12 cellular contexts compared by ENCODE assay signal in the genomic region with DNA sequence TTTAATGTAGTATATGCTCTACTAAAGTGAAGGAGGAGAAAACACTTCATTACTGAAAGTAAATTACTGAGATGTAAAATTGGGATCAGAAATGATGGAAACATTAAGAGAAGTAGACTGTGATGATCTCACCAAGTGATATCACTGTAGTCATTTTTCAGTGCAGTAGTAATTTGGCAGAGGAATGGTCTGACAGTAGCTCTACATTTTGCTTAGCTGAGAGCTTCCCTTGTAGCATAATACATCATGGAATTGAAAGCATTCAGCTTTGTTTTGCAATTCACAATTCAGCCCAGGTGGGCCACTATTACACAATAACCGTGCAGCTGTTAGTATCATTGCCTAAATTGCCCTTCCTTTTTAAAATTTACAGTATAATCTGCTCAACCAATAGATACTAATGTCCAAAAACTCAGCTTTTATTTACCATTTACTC. TPM values are rescaled to one million over a fixed set of nuclear protein-coding genes. Genes with fewer than 3 reads are reported as not detected.
DNase-seq lines count a peak whose midpoint lies in the region; TF ChIP-seq lines count a peak whose summit lies in the region.
"Had no signal": no experiment of that assay in that cellular context is flagged by ENCODE, and none has a peak within 500 bp of the region (broad histone marks: within the 10 kb centered on the region; RNA-seq: fewer than 3 reads in every experiment).

No MANE protein-coding gene starts in this region.

- H3K27me3 Mint-ChIP-seq in brain, result peaks cover 3% of the 10 kb centered on the region
- peaks cover 1% of the 10 kb centered on the region for H3K27me3 Mint-ChIP-seq in activated CD4-positive, alpha-beta T cell treated with anti-CD3 and anti-CD28 coated beads, Interleukin-2, amount 10 ng/mL, durations not matched to agents 7 days and 5 days

- H3K9me3 ChIP-seq in GM23248 (ENCODE audit: low read depth) (no peaks in the 10 kb centered on the region), ovary (no peaks in the 10 kb centered on the region), esophagus squamous epithelium (no peaks in the 10 kb centered on the region)
- H3K9me3 ChIP-seq: upper lobe of left lung had no signal

- CTCF ChIA-PET in activated CD4-positive, alpha-beta T cell treated with anti-CD3 and anti-CD28 coated beads, Interleukin-2, amount 10 ng/mL, durations not matched to agents 7 days and 5 days (lab: Charles Lee), result interaction anchor here (1.2 kb wide), 1 partner anchor 10 kb away, joined by 3 read pairs; no protein-coding TSS in a partner anchor

- TF ChIP-seq EP300 in ovary (IDR thresholded peaks at IDR 0.05), result no peak

- H3K27me3 ChIP-seq in GM23248 (replicated peaks; ENCODE audit: insufficient read depth), result no peaks in the 10 kb centered on the region
- no peaks in the 10 kb centered on the region for H3K27me3 ChIP-seq in ovary
- H3K27me3 ChIP-seq in esophagus squamous epithelium, result no peaks in the 10 kb centered on the region
- H3K27me3 ChIP-seq: upper lobe of left lung had no signal

- no peaks in the 10 kb centered on the region for H3K36me3 Mint-ChIP-seq in brain
- H3K36me3 Mint-ChIP-seq in activated CD4-positive, alpha-beta T cell treated with anti-CD3 and anti-CD28 coated beads, Interleukin-2, amount 10 ng/mL, durations not matched to agents 7 days and 5 days (ENCODE audit: low read depth), result no peaks in the 10 kb centered on the region

- no peaks in the 10 kb centered on the region for H3K9me2 ChIP-seq in GM23248 (ENCODE audit: insufficient read depth)

- TF ChIP-seq POLR2A in ovary (IDR thresholded peaks at IDR 0.05), result no peak
- no peak for TF ChIP-seq POLR2A in esophagus squamous epithelium (IDR thresholded peaks at IDR 0.05)

- no peaks in the 10 kb centered on the region for H4K20me1 ChIP-seq in GM23248 (ENCODE audit: insufficient read depth)

- peak overlapping the region; percentile 81 for H3K4me2 ChIP-seq in GM23248 (ENCODE audit: unreplicated experiment)
- H3K4me2 ChIP-seq: KMS-11 had no signal

- peaks cover 31% of the 10 kb centered on the region for H3F3A ChIP-seq in GM23248 (ENCODE audit: insufficient read depth)

- no peak overlapping the region for H3K9ac ChIP-seq in GM23248
- H3K9ac ChIP-seq: KMS-11 had no signal

- intact Hi-C loops in ovary (cut with DNase I) (no loop called here), esophagus squamous epithelium (cut with DNase I) (no loop called here)

- peaks cover 59% of the 10 kb centered on the region for H3K4me1 Mint-ChIP-seq in brain
- H3K4me1 Mint-ChIP-seq in activated CD4-positive, alpha-beta T cell treated with anti-CD3 and anti-CD28 coated beads, Interleukin-2, amount 10 ng/mL, durations not matched to agents 7 days and 5 days, result no peaks in the 10 kb centered on the region

- H3K4me3 Mint-ChIP-seq in brain, result peak overlapping the region in 2 of 5 experiments; percentile 4 to 36
- H3K4me3 Mint-ChIP-seq in activated CD4-positive, alpha-beta T cell treated with anti-CD3 and anti-CD28 coated beads, Interleukin-2, amount 10 ng/mL, durations not matched to agents 7 days and 5 days, result no peak overlapping the region

- H3K9me3 Mint-ChIP-seq in brain, result no peaks in the 10 kb centered on the region
- H3K9me3 Mint-ChIP-seq in activated CD4-positive, alpha-beta T cell treated with anti-CD3 and anti-CD28 coated beads, Interleukin-2, amount 10 ng/mL, durations not matched to agents 7 days and 5 days, result no peaks in the 10 kb centered on the region

- H3K4me1 ChIP-seq in GM23248 (ENCODE audit: insufficient read depth) (peaks cover 19% of the 10 kb centered on the region), ovary (ENCODE audit: insufficient read depth) (no peaks in the 10 kb centered on the region), esophagus squamous epithelium (peaks cover 0 to 15% (median 5%) of the 10 kb centered on the region in 3 donors)
- H3K4me1 ChIP-seq: upper lobe of left lung had no signal

- POLR2A ChIA-PET in activated CD4-positive, alpha-beta T cell treated with anti-CD3 and anti-CD28 coated beads, Interleukin-2, amount 10 ng/mL, durations not matched to agents 7 days and 5 days (lab: Charles Lee), result no interaction called here

- no peaks in the 10 kb centered on the region for H3K79me2 ChIP-seq in GM23248 (ENCODE audit: insufficient read depth)

- no peaks in the 10 kb centered on the region for H3K36me3 ChIP-seq in GM23248 (ENCODE audit: low read depth)
- H3K36me3 ChIP-seq in ovary, result no peaks in the 10 kb centered on the region
- no peaks in the 10 kb centered on the region for H3K36me3 ChIP-seq in esophagus squamous epithelium
- H3K36me3 ChIP-seq: upper lobe of left lung had no signal

- H3K27ac Mint-ChIP-seq in brain, result peak overlapping the region in 4 of 5 experiments; percentile 1 to 93 (median 67)
- no peak overlapping the region for H3K27ac Mint-ChIP-seq in activated CD4-positive, alpha-beta T cell treated with anti-CD3 and anti-CD28 coated beads, Interleukin-2, amount 10 ng/mL, durations not matched to agents 7 days and 5 days

- in situ Hi-C loops in GM23248 (cut with MboI), result no loop called here

- peak; percentile 83 for DNase-seq in GM23248
- DNase-seq in NCI-H1092 (lab: John Stamatoyannopoulos, UW), result peak; percentile 13
- DNase-seq in lung microvascular endothelial cell (ENCODE audit: low read depth in 2 of 2), result peak; percentile 48 to 71
- no peak for DNase-seq in hypothalamus (lab: John Stamatoyannopoulos, UW)
- no peak for DNase-seq in ovary
- DNase-seq in esophagus squamous epithelium (lab: John Stamatoyannopoulos, UW), result no peak
- no peak for DNase-seq in activated CD4-positive, alpha-beta T cell treated with anti-CD3 and anti-CD28 coated beads, Interleukin-2, amount 10 ng/mL, durations not matched to agents 7 days and 5 days
- DNase-seq: amygdala, DMS53, upper lobe of left lung had no signal

- peak overlapping the region; percentile 42 for H3K4me3 ChIP-seq in GM23248
- no peak overlapping the region for H3K4me3 ChIP-seq in ovary
- no peak overlapping the region for H3K4me3 ChIP-seq in esophagus squamous epithelium
- H3K4me3 ChIP-seq: upper lobe of left lung had no signal

- peak overlapping the region; percentile 58 for H3K27ac ChIP-seq in GM23248
- H3K27ac ChIP-seq in ovary, result no peak overlapping the region
- H3K27ac ChIP-seq in esophagus squamous epithelium, result no peak overlapping the region
- H3K27ac ChIP-seq: KMS-11, upper lobe of left lung had no signal

- 3 to 7% methylated on average over 1 of the region's 1 CpG for WGBS in GM23248 (ENCODE audit: low coverage in 1 of 2, low lambda C conversion rate in 2 of 2, missing lambda C conversion rate in 2 of 2), 2 experiments
- 8 to 22% (median 18%) methylated on average over 1 of the region's 1 CpG for WGBS in ovary, 3 donors
- 30 to 56% methylated on average over 1 of the region's 1 CpG for WGBS in esophagus squamous epithelium, 2 donors

- TF ChIP-seq CTCF in brain (conservative IDR thresholded peaks at IDR 0.05) (no peak), ovary (IDR thresholded peaks at IDR 0.05) (no peak), esophagus squamous epithelium (IDR thresholded peaks at IDR 0.05) (no peak)

- H2AFZ ChIP-seq in GM23248, result no peak overlapping the region

RNA-seq across cellular contexts. Expression of gene CABCOCO1, which starts 19.4 kb away (rescaled TPM):
- 0.22 and 0.25 TPM in 2 replicates for total RNA-seq in GM23248 (2014; rRNA removed; shearing (Covaris generic))
- polyA plus RNA-seq in GM23248 (2016; fragmentation: Nextera tagmentation; extraction: Ambion mirVana) (1.1 and 1.2 TPM in 2 replicates), brain (ENCODE audit: insufficient read depth, low read depth, low replicate concordance) (2.3 TPM), ovary (under 1 TPM; 0.38 to 0.84 TPM)
- total RNA-seq in lung microvascular endothelial cell (under 0.01 TPM in 1 of 2 replicates, not detected in the other), ovary (10 to 100 TPM in 1 of 7 donors, 1 to 10 TPM in 1, under 1 TPM in 5; 0.15 to 10.1 (median 0.55) TPM), esophagus squamous epithelium (under 1 TPM in 1 of 4 donors, not detected in 3; 0.38 TPM)
- total RNA-seq in activated CD4-positive, alpha-beta T cell treated with anti-CD3 and anti-CD28 coated beads, Interleukin-2, amount 10 ng/mL, durations not matched to agents 7 days and 5 days, result not detected

Comparison
In these comparisons a context has a peak if more than half of its experiments do, and no peak if none do; other contexts are left out.
1. DNase-seq: peak in GM23248 (single experiment), NCI-H1092 (single experiment) and lung microvascular endothelial cell (2 of 2); none in hypothalamus (0 of 51), ovary (0 of 5), esophagus squamous epithelium (single experiment) and activated CD4-positive, alpha-beta T cell treated with anti-CD3 and anti-CD28 coated beads, Interleukin-2, amount 10 ng/mL, durations not matched to agents 7 days and 5 days (single experiment).